Comparison of ENCODE assay signal across 1 cellular context in the genomic region with DNA sequence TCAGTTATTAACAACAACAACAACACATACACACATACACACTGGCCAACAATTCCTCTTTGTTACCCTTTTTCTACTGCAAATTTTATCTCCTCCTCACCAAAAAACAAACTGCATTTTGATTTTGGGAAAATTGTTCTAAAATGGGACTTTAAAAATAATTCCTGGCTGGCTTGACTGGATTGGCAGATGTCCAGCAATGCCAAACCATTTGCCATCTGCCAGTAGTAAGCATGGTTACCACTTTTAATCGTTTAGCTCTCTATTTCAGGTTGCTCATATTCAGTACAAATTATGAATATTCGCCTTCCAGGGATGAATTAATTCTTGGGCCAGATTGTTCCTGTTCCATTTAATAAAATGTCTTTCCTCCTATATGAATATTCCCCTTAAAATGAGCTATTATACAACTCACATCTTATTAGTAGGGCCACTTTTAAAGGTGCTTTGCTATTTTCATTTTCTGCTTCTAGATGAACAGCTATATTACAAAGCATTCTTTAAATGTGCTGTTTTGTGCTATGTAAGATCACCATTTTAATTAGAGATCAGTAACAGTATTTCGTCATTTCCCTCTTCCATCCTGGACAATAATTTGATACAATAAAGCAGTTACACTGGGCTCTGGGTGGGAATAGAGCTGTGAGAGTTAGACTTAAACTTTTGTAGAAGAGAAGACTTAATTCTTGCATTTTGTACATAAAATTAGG.
TF ChIP-seq lines count a peak whose summit lies in the region.

No MANE protein-coding gene starts in this region.

TF ChIP-seq in GM23338, 12 proteins besides CTCF, POLR2A, EP300 and RAD21 (continued from another document):
- TF ChIP-seq, protein P1, sequence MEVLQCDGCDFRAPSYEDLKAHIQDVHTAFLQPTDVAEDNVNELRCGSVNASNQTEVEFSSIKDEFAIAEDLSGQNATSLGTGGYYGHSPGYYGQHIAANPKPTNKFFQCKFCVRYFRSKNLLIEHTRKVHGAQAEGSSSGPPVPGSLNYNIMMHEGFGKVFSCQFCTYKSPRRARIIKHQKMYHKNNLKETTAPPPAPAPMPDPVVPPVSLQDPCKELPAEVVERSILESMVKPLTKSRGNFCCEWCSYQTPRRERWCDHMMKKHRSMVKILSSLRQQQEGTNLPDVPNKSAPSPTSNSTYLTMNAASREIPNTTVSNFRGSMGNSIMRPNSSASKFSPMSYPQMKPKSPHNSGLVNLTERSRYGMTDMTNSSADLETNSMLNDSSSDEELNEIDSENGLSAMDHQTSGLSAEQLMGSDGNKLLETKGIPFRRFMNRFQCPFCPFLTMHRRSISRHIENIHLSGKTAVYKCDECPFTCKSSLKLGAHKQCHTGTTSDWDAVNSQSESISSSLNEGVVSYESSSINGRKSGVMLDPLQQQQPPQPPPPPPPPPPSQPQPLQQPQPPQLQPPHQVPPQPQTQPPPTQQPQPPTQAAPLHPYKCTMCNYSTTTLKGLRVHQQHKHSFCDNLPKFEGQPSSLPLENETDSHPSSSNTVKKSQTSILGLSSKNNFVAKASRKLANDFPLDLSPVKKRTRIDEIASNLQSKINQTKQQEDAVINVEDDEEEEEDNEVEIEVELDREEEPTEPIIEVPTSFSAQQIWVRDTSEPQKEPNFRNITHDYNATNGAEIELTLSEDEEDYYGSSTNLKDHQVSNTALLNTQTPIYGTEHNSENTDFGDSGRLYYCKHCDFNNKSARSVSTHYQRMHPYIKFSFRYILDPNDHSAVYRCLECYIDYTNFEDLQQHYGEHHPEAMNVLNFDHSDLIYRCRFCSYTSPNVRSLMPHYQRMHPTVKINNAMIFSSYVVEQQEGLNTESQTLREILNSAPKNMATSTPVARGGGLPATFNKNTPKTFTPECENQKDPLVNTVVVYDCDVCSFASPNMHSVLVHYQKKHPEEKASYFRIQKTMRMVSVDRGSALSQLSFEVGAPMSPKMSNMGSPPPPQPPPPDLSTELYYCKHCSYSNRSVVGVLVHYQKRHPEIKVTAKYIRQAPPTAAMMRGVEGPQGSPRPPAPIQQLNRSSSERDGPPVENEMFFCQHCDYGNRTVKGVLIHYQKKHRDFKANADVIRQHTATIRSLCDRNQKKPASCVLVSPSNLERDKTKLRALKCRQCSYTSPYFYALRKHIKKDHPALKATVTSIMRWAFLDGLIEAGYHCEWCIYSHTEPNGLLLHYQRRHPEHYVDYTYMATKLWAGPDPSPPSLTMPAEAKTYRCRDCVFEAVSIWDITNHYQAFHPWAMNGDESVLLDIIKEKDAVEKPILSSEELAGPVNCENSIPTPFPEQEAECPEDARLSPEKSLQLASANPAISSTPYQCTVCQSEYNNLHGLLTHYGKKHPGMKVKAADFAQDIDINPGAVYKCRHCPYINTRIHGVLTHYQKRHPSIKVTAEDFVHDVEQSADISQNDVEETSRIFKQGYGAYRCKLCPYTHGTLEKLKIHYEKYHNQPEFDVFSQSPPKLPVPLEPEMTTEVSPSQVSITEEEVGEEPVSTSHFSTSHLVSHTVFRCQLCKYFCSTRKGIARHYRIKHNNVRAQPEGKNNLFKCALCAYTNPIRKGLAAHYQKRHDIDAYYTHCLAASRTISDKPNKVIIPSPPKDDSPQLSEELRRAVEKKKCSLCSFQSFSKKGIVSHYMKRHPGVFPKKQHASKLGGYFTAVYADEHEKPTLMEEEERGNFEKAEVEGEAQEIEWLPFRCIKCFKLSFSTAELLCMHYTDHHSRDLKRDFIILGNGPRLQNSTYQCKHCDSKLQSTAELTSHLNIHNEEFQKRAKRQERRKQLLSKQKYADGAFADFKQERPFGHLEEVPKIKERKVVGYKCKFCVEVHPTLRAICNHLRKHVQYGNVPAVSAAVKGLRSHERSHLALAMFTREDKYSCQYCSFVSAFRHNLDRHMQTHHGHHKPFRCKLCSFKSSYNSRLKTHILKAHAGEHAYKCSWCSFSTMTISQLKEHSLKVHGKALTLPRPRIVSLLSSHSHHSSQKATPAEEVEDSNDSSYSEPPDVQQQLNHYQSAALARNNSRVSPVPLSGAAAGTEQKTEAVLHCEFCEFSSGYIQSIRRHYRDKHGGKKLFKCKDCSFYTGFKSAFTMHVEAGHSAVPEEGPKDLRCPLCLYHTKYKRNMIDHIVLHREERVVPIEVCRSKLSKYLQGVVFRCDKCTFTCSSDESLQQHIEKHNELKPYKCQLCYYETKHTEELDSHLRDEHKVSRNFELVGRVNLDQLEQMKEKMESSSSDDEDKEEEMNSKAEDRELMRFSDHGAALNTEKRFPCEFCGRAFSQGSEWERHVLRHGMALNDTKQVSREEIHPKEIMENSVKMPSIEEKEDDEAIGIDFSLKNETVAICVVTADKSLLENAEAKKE (CRISPR knock-in tag; IDR thresholded peaks at IDR 0.05) = no peak
- no peak for TF ChIP-seq EZH2 (IDR thresholded peaks at IDR 0.05; ENCODE audit: low read depth, unreplicated experiment)
- TF ChIP-seq, protein P2, sequence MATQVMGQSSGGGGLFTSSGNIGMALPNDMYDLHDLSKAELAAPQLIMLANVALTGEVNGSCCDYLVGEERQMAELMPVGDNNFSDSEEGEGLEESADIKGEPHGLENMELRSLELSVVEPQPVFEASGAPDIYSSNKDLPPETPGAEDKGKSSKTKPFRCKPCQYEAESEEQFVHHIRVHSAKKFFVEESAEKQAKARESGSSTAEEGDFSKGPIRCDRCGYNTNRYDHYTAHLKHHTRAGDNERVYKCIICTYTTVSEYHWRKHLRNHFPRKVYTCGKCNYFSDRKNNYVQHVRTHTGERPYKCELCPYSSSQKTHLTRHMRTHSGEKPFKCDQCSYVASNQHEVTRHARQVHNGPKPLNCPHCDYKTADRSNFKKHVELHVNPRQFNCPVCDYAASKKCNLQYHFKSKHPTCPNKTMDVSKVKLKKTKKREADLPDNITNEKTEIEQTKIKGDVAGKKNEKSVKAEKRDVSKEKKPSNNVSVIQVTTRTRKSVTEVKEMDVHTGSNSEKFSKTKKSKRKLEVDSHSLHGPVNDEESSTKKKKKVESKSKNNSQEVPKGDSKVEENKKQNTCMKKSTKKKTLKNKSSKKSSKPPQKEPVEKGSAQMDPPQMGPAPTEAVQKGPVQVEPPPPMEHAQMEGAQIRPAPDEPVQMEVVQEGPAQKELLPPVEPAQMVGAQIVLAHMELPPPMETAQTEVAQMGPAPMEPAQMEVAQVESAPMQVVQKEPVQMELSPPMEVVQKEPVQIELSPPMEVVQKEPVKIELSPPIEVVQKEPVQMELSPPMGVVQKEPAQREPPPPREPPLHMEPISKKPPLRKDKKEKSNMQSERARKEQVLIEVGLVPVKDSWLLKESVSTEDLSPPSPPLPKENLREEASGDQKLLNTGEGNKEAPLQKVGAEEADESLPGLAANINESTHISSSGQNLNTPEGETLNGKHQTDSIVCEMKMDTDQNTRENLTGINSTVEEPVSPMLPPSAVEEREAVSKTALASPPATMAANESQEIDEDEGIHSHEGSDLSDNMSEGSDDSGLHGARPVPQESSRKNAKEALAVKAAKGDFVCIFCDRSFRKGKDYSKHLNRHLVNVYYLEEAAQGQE (IDR thresholded peaks at IDR 0.05; ENCODE audit: unreplicated experiment) = no peak
TF ChIP-seq in GM23338: peak in this region for 0.
